ENCODE assay signal across 8 cellular contexts in genomic region chr14:32576088-32576795, GRCh38.
A peak's percentile ranks its signal among the peaks of the same experiment; 100 is the strongest.
DNase-seq lines count a peak whose midpoint lies in the region; ATAC-seq and TF ChIP-seq lines count a peak whose summit lies in the region.

No MANE protein-coding gene starts in this region.

- no peak overlapping the region for H3K4me3 Mint-ChIP-seq in activated CD4-positive, alpha-beta memory T cell treated with anti-CD3 and anti-CD28 coated beads for 36 hours
- H3K4me3 Mint-ChIP-seq in naive B cell: no peak overlapping the region

- H3K36me3 ChIP-seq in esophagus squamous epithelium: no peaks in the 10 kb centered on the region
- H3K36me3 ChIP-seq in tibial nerve: no peaks in the 10 kb centered on the region

- ATAC-seq in GM18502 (IDR thresholded peaks at IDR 0.05; ENCODE audit: poor library complexity, unreplicated experiment): peak; percentile 72
- ATAC-seq in HG03103 (IDR thresholded peaks at IDR 0.05; ENCODE audit: low read depth, unreplicated experiment): peak; percentile 58
- peak; percentile 34 to 60 for ATAC-seq in naive B cell (ENCODE audit: low read depth in 2 of 2)

- TF ChIP-seq CTCF in AG04450 (IDR thresholded peaks at IDR 0.05; ENCODE audit: low read depth, low read length) (peak; percentile 98), esophagus squamous epithelium (IDR thresholded peaks at IDR 0.05) (peak; percentile 54 to 96 (median 90)), tibial nerve (IDR thresholded peaks at IDR 0.05) (peak; percentile 85 to 95 (median 91))

- no peak for TF ChIP-seq EP300 in tibial nerve (IDR thresholded peaks at IDR 0.05)

- WGBS in esophagus squamous epithelium, 2 donors: 12 to 22% methylated on average over 6 of the region's 6 CpGs
- 6 to 8% methylated on average over 6 of the region's 6 CpGs for WGBS in tibial nerve, 2 donors

- H3K27me3 ChIP-seq in AG04450 (ENCODE audit: control insufficient read depth, insufficient read depth, low read length) (peaks cover 5% of the 10 kb centered on the region), esophagus squamous epithelium (no peaks in the 10 kb centered on the region), tibial nerve (no peaks in the 10 kb centered on the region)

- no peaks in the 10 kb centered on the region for H3K9me3 ChIP-seq in AG04450 (ENCODE audit: control insufficient read depth, insufficient read depth, low read length)
- no peaks in the 10 kb centered on the region for H3K9me3 ChIP-seq in esophagus squamous epithelium
- no peaks in the 10 kb centered on the region for H3K9me3 ChIP-seq in tibial nerve

- CTCF ChIA-PET in AG04450 (lab: Charles Lee): interaction anchor here (0.5 to 7.0 kb wide), 25 partner anchors 9 to 1747 kb away, joined by 3 to 83 read pairs (median 4); no protein-coding TSS in a partner anchor
- CTCF ChIA-PET in activated CD4-positive, alpha-beta memory T cell treated with anti-CD3 and anti-CD28 coated beads for 36 hours (lab: Charles Lee): interaction anchor here (0.6 to 5.4 kb wide), 10 partner anchors 9 to 1725 kb away, joined by 3 to 33 read pairs (median 3); no protein-coding TSS in a partner anchor

- H3K27me3 Mint-ChIP-seq in activated CD4-positive, alpha-beta memory T cell treated with anti-CD3 and anti-CD28 coated beads for 36 hours: no peaks in the 10 kb centered on the region
- peaks cover 0 to 10% (median 4%) of the 10 kb centered on the region in 3 donors for H3K27me3 Mint-ChIP-seq in naive B cell

- no peaks in the 10 kb centered on the region for H3K4me1 Mint-ChIP-seq in activated CD4-positive, alpha-beta memory T cell treated with anti-CD3 and anti-CD28 coated beads for 36 hours (ENCODE audit: low read depth)
- peaks cover 0 to 5% (median 2%) of the 10 kb centered on the region in 3 donors for H3K4me1 Mint-ChIP-seq in naive B cell

- no peaks in the 10 kb centered on the region for H3K36me3 Mint-ChIP-seq in activated CD4-positive, alpha-beta memory T cell treated with anti-CD3 and anti-CD28 coated beads for 36 hours
- no peaks in the 10 kb centered on the region for H3K36me3 Mint-ChIP-seq in naive B cell

- H3K4me3 ChIP-seq in AG04450 (ENCODE audit: low read depth, low read length): no peak overlapping the region
- H3K4me3 ChIP-seq in esophagus squamous epithelium: peak overlapping the region in 2 of 4 donors; percentile 8 to 31
- peak overlapping the region in 2 of 4 donors; percentile 1 to 30 for H3K4me3 ChIP-seq in tibial nerve

- POLR2A ChIA-PET in AG04450 (lab: Yijun Ruan, JAX): no interaction called here
- POLR2A ChIA-PET in activated CD4-positive, alpha-beta memory T cell treated with anti-CD3 and anti-CD28 coated beads for 36 hours (lab: Charles Lee): no interaction called here

- H3K27ac Mint-ChIP-seq in activated CD4-positive, alpha-beta memory T cell treated with anti-CD3 and anti-CD28 coated beads for 36 hours: no peak overlapping the region
- H3K27ac Mint-ChIP-seq in naive B cell: no peak overlapping the region

- no peaks in the 10 kb centered on the region for H3K9me3 Mint-ChIP-seq in activated CD4-positive, alpha-beta memory T cell treated with anti-CD3 and anti-CD28 coated beads for 36 hours
- peaks cover 0 to 5% (median 0%) of the 10 kb centered on the region in 7 donors for H3K9me3 Mint-ChIP-seq in naive B cell

- H3K27ac ChIP-seq in AG04450 (ENCODE audit: low read depth, low read length) (no peak overlapping the region), esophagus squamous epithelium (no peak overlapping the region), tibial nerve (peak overlapping the region in 1 of 4 donors; percentile 59)

- intact Hi-C loops in activated CD4-positive, alpha-beta memory T cell treated with anti-CD3 and anti-CD28 coated beads for 36 hours (cut with micrococcal nuclease): loop anchor here (1.0 to 10.0 kb wide), 6 partner anchors 129 to 1746 kb away; partner anchors contain the start of gene NPAS3
- intact Hi-C loops in esophagus squamous epithelium (cut with DNase I): no loop called here

- TF ChIP-seq POLR2A in esophagus squamous epithelium (IDR thresholded peaks at IDR 0.05): no peak
- TF ChIP-seq POLR2A in tibial nerve (IDR thresholded peaks at IDR 0.05): no peak

- no peak for DNase-seq in AG04450 (ENCODE audit: low read depth, low spot score)
- peak; percentile 80 for DNase-seq in NCI-H2227 treated with DMSO at 0.1 percent for 48 hours (lab: John Stamatoyannopoulos, UW)
- DNase-seq in activated CD4-positive, alpha-beta memory T cell treated with anti-CD3 and anti-CD28 coated beads for 36 hours: peak; percentile 35
- no peak for DNase-seq in esophagus squamous epithelium (lab: John Stamatoyannopoulos, UW)
- DNase-seq in naive B cell: peak; percentile 15
- peak in 1 of 2 donors; percentile 68 for DNase-seq in tibial nerve (ENCODE audit: low spot score in 2 of 2)

- H3K4me1 ChIP-seq in esophagus squamous epithelium (peaks cover 0 to 9% (median 0%) of the 10 kb centered on the region in 3 donors), tibial nerve (peaks cover 0 to 7% (median 2%) of the 10 kb centered on the region in 4 donors)

Comparison
In these comparisons a context has a peak if more than half of its experiments do, and no peak if none do; other contexts are left out.
1. DNase-seq: peak in NCI-H2227 treated with DMSO at 0.1 percent for 48 hours (single experiment), activated CD4-positive, alpha-beta memory T cell treated with anti-CD3 and anti-CD28 coated beads for 36 hours (single experiment) and naive B cell (single experiment); none in AG04450 (single experiment) and esophagus squamous epithelium (single experiment).
2. Peak in every context shown above with its lines, with median percentiles within 50 percentile points of each other: CTCF ChIP-seq and ATAC-seq.